Comparison of ENCODE assay signal across 8 cellular contexts in genomic region chr11:45662665-45663485, GRCh38. TPM values are rescaled to one million over a fixed set of nuclear protein-coding genes. Genes with fewer than 3 reads are reported as not detected.
DNase-seq lines count a peak whose midpoint lies in the region; ATAC-seq and TF ChIP-seq lines count a peak whose summit lies in the region.

No MANE protein-coding gene starts in this region.

- peaks cover 4% of the 10 kb centered on the region for H3K4me1 Mint-ChIP-seq in activated naive CD4-positive, alpha-beta T cell treated with anti-CD3 and anti-CD28 coated beads, Interleukin-2, amount 10 ng/mL, durations not matched to agents 7 days and 5 days

- H3K27me3 Mint-ChIP-seq in activated naive CD4-positive, alpha-beta T cell treated with anti-CD3 and anti-CD28 coated beads, Interleukin-2, amount 10 ng/mL, durations not matched to agents 7 days and 5 days, result peaks cover 98% of the 10 kb centered on the region

- no peaks in the 10 kb centered on the region for H3K9me3 ChIP-seq in BE2C

- no peaks in the 10 kb centered on the region for H3K36me3 ChIP-seq in BE2C

- H3K4me1 ChIP-seq in foreskin keratinocyte (no peaks in the 10 kb centered on the region), BE2C (peaks cover 9% of the 10 kb centered on the region; the same call in 1 of the 2 replicates)

- DNase-seq in activated naive CD4-positive, alpha-beta T cell treated with anti-CD3 and anti-CD28 coated beads, Interleukin-2, amount 10 ng/mL, durations not matched to agents 7 days and 5 days, result peak; percentile 21
- DNase-seq in activated naive CD4-positive, alpha-beta T cell treated with Interleukin-2 at 50 U/mL for 16 hours, result no peak
- DNase-seq in SK-MEL-5 (ENCODE audit: low read depth, low spot score) (peak; percentile 20), foreskin keratinocyte (peak; percentile 10 to 27), superior temporal gyrus (ENCODE audit: extremely low spot score) (peak; percentile 73), HPDE6-E6E7 (ENCODE audit: extremely low spot score) (no peak), BE2C (no peak), GF-D8 (lab: John Stamatoyannopoulos, UW) (no peak)

- no peak overlapping the region for H3K4me3 ChIP-seq in BE2C (ENCODE audit: low read depth, low read length)

- CTCF ChIA-PET in activated naive CD4-positive, alpha-beta T cell treated with anti-CD3 and anti-CD28 coated beads, Interleukin-2, amount 10 ng/mL, durations not matched to agents 7 days and 5 days (lab: Charles Lee), result interaction anchor here (2.8 kb wide), 1 partner anchor 7 kb away, joined by 11 read pairs; no protein-coding TSS in a partner anchor

- no peaks in the 10 kb centered on the region for H3K36me3 Mint-ChIP-seq in activated naive CD4-positive, alpha-beta T cell treated with anti-CD3 and anti-CD28 coated beads, Interleukin-2, amount 10 ng/mL, durations not matched to agents 7 days and 5 days

- no peak overlapping the region for H3K4me3 Mint-ChIP-seq in activated naive CD4-positive, alpha-beta T cell treated with anti-CD3 and anti-CD28 coated beads, Interleukin-2, amount 10 ng/mL, durations not matched to agents 7 days and 5 days

- TF ChIP-seq CTCF in foreskin keratinocyte (conservative IDR thresholded peaks at IDR 0.05) (no peak), BE2C (IDR thresholded peaks at IDR 0.05; ENCODE audit: low read depth, low read length) (no peak)

- peaks cover 99% of the 10 kb centered on the region for H3K27me3 ChIP-seq in foreskin keratinocyte
- peaks cover 9% of the 10 kb centered on the region for H3K27me3 ChIP-seq in BE2C

- in situ Hi-C loops in SK-MEL-5 (cut with HindIII; ENCODE audit: low pct_unique_long_range_greater_than_20kb, low sequenced_read_pairs), result no loop called here

- no peak overlapping the region for H3K27ac Mint-ChIP-seq in activated naive CD4-positive, alpha-beta T cell treated with anti-CD3 and anti-CD28 coated beads, Interleukin-2, amount 10 ng/mL, durations not matched to agents 7 days and 5 days

- H3K9me3 Mint-ChIP-seq in activated naive CD4-positive, alpha-beta T cell treated with anti-CD3 and anti-CD28 coated beads, Interleukin-2, amount 10 ng/mL, durations not matched to agents 7 days and 5 days, result no peaks in the 10 kb centered on the region

- peak; percentile 51 for ATAC-seq in foreskin keratinocyte

- H3K27ac ChIP-seq in foreskin keratinocyte, result no peak overlapping the region

RNA-seq across cellular contexts. Expression of gene CHST1, which starts 2.5 kb away (rescaled TPM):
- total RNA-seq in SK-MEL-5 (2014; rRNA removed; shearing (Covaris generic)), result not detected in 2 replicates
- polyA plus RNA-seq in SK-MEL-5 (2015; cell fraction: cytosol; rRNA removed), result 0.27 TPM in 1 of 2 replicates, not detected in the other
- not detected in 2 replicates for polyA plus RNA-seq in SK-MEL-5 (2015; cell fraction: nucleus; rRNA removed)
- not detected in 2 replicates for total RNA-seq in foreskin keratinocyte
- not detected in 2 replicates for polyA plus RNA-seq in foreskin keratinocyte
- 5.3 TPM for polyA plus RNA-seq in BE2C (2012; ENCODE audit: insufficient read depth, insufficient read length, low read depth)

Comparison
In these comparisons a context has a peak if more than half of its experiments do, and no peak if none do; other contexts are left out.
1. DNase-seq: peak in activated naive CD4-positive, alpha-beta T cell treated with anti-CD3 and anti-CD28 coated beads, Interleukin-2, amount 10 ng/mL, durations not matched to agents 7 days and 5 days (single experiment), SK-MEL-5 (single experiment), foreskin keratinocyte (2 of 2) and superior temporal gyrus (single experiment); none in activated naive CD4-positive, alpha-beta T cell treated with Interleukin-2 at 50 U/mL for 16 hours (single experiment), HPDE6-E6E7 (single experiment), BE2C (single experiment) and GF-D8 (single experiment).